ENCODE assay signal across 8 cellular contexts in genomic region chr3:48465531-48466378, GRCh38. TPM values are rescaled to one million over a fixed set of nuclear protein-coding genes. Genes with fewer than 3 reads are reported as not detected.
DNase-seq lines count a peak whose midpoint lies in the region; ATAC-seq, FAIRE-seq and TF ChIP-seq lines count a peak whose summit lies in the region.

No MANE protein-coding gene starts in this region.

- no peaks in the 10 kb centered on the region for H3K9me3 ChIP-seq in small intestine (ENCODE audit: control insufficient read depth, low read depth)

- CTCF ChIA-PET in WTC11 (lab: Charles Lee): interaction anchor here (0.8 to 3.0 kb wide), 7 partner anchors 7 to 91 kb away, joined by 5 to 23 read pairs (median 11); partner anchors contain the start of gene PFKFB4

- H3K4me1 ChIP-seq in small intestine (ENCODE audit: control insufficient read depth in 2 of 2, insufficient read depth in 1 of 2, low read depth in 1 of 2, low read length in 1 of 2): peaks cover 14 to 16% of the 10 kb centered on the region in 2 donors

- WGBS in small intestine, 3 donors: 2 to 3% (median 2%) methylated on average over 18 to 21 of the region's 21 CpGs

- H3K36me3 ChIP-seq in small intestine (ENCODE audit: control insufficient read depth in 2 of 2, insufficient read depth in 2 of 2, low read length in 2 of 2): no peaks in the 10 kb centered on the region

- no peak for TF ChIP-seq CTCF in WTC11 (IDR thresholded peaks at IDR 0.05)

- H3K27ac Mint-ChIP-seq in WTC11 (peak overlapping the region; percentile 97), immature natural killer cell (peak overlapping the region; percentile 95 to 99 (median 98))

- H3K9me3 Mint-ChIP-seq in WTC11: no peaks in the 10 kb centered on the region
- no peaks in the 10 kb centered on the region for H3K9me3 Mint-ChIP-seq in immature natural killer cell

- H3K36me3 Mint-ChIP-seq in WTC11 (peaks cover 25% of the 10 kb centered on the region), immature natural killer cell (peaks cover 0 to 15% (median 4%) of the 10 kb centered on the region in 3 donors)

- POLR2A ChIA-PET in WTC11 (lab: Charles Lee): interaction anchor here (0.9 to 2.1 kb wide), 3 partner anchors 19 to 82 kb away, joined by 3 to 8 read pairs (median 7); partner anchors contain the start of gene ATRIP

- H3K4me1 Mint-ChIP-seq in WTC11 (peaks cover 21% of the 10 kb centered on the region), immature natural killer cell (peaks cover 53% of the 10 kb centered on the region in 2 donors)

- peak overlapping the region; percentile 52 to 70 for H3K4me3 ChIP-seq in small intestine (ENCODE audit: low read depth in 1 of 2, low read length in 2 of 2)

- peak; percentile 46 for DNase-seq in NK-92 treated with Interleukin-12 subunit alpha and Interleukin-12 subunit beta, amount 100 ng/mL, for 24 hours (lab: John Stamatoyannopoulos, UW)
- DNase-seq in NK-92 (lab: John Stamatoyannopoulos, UW; ENCODE audit: unreplicated experiment) (no peak), NCI-H2107 (lab: John Stamatoyannopoulos, UW) (peak; percentile 24), WTC11 (ENCODE audit: low spot score) (peak; percentile 92), caudate nucleus (lab: John Stamatoyannopoulos, UW) (peak; percentile 49 to 99 (median 95)), immature natural killer cell (peak; percentile 80 to 81 (median 81)), small intestine (peak; percentile 99)

- H3K4me3 Mint-ChIP-seq in WTC11: peak overlapping the region; percentile 7
- peak overlapping the region; percentile 84 to 88 (median 87) for H3K4me3 Mint-ChIP-seq in immature natural killer cell

- FAIRE-seq in small intestine (lab: Jason Lieb, UNC): no peak

- H3K27ac ChIP-seq in caudate nucleus (ENCODE audit: low read depth, low read length) (peak overlapping the region; percentile 100), small intestine (ENCODE audit: low read depth in 1 of 2, low read length in 1 of 2) (peak overlapping the region; percentile 96 to 98)

- ATAC-seq in HG02943 (IDR thresholded peaks at IDR 0.05; ENCODE audit: low read depth, unreplicated experiment) (peak; percentile 67), WTC11 (peak; percentile 94)

- H3K27me3 Mint-ChIP-seq in WTC11 (ENCODE audit: low read depth) (no peaks in the 10 kb centered on the region), immature natural killer cell (ENCODE audit: low read depth in 3 of 3) (peaks cover 2 to 7% (median 3%) of the 10 kb centered on the region in 3 donors)

- H3K27me3 ChIP-seq in small intestine (ENCODE audit: control insufficient read depth in 2 of 2, insufficient read depth in 2 of 2, low read length in 2 of 2): no peaks in the 10 kb centered on the region

TF ChIP-seq in WTC11, 78 proteins besides CTCF, POLR2A, EP300 and RAD21 (continues in another document):
- no peak for TF ChIP-seq ERG (CRISPR knock-in tag; IDR thresholded peaks at IDR 0.05)
- peak; percentile 23; the same call in 1 of the 2 replicates for TF ChIP-seq ZNF532 (CRISPR knock-in tag; IDR thresholded peaks at IDR 0.05; ENCODE audit: borderline replicate concordance)
- TF ChIP-seq USF1 (CRISPR knock-in tag; IDR thresholded peaks at IDR 0.05): peak; percentile 52; the same call in 1 of the 2 replicates
- peak; percentile 75 for TF ChIP-seq SP1 (CRISPR knock-in tag; conservative IDR thresholded peaks at IDR 0.05)
- TF ChIP-seq OVOL2 (CRISPR knock-in tag; IDR thresholded peaks at IDR 0.05; ENCODE audit: borderline replicate concordance): no peak
- TF ChIP-seq PRRX2 (CRISPR knock-in tag; IDR thresholded peaks at IDR 0.05): 0 out of 2 replicates have a peak, but pooled peaks have one; percentile 43
- TF ChIP-seq HMGXB4 (CRISPR knock-in tag; IDR thresholded peaks at IDR 0.05): 0 out of 2 replicates have a peak, but pooled peaks have one; percentile 18
- TF ChIP-seq ZNF121 (CRISPR knock-in tag; IDR thresholded peaks at IDR 0.05): 0 out of 2 replicates have a peak, but pooled peaks have one; percentile 13

RNA-seq across cellular contexts. Expression of gene ATRIP, which starts 19.2 kb away (rescaled TPM):
- 15.5 to 18.2 TPM (median 15.6 TPM) in 3 replicates for total RNA-seq in WTC11 (2021)
- polyA plus RNA-seq in immature natural killer cell (10 to 100 TPM in 1 of 3 donors, 1 to 10 TPM in 2; 6.4 to 12.6 (median 6.6) TPM), small intestine (1 to 10 TPM; 1.1 to 4.8 (median 1.6) TPM)

RNA-seq across cellular contexts. Expression of gene TMA7, which starts 25.7 kb away (rescaled TPM):
- total RNA-seq in WTC11 (2021): 281 to 318 TPM (median 285 TPM) in 3 replicates
- 1,000 to 10,000 TPM in 1 of 3 donors, 100 to 1,000 TPM in 2; 593 to 1,259 (median 677) TPM for polyA plus RNA-seq in immature natural killer cell
- polyA plus RNA-seq in small intestine: 100 to 1,000 TPM; 431 to 744 (median 617) TPM

RNA-seq across cellular contexts. Expression of gene CCDC51, which starts 25.8 kb away (rescaled TPM):
- total RNA-seq in WTC11 (2021): 23.9 to 25.1 TPM (median 24.7 TPM) in 3 replicates
- 10 to 100 TPM; 10.2 to 16.3 (median 10.6) TPM for polyA plus RNA-seq in immature natural killer cell
- polyA plus RNA-seq in small intestine: 10 to 100 TPM; 11.1 to 22.6 (median 20.8) TPM

RNA-seq across cellular contexts. Expression of gene PLXNB1, which starts 35.9 kb away (rescaled TPM):
- 119 to 143 TPM (median 125 TPM) in 3 replicates for total RNA-seq in WTC11 (2021)
- polyA plus RNA-seq in immature natural killer cell (under 1 TPM in 2 of 3 donors, not detected in 1; 0.11 to 0.19 TPM), small intestine (10 to 100 TPM; 56.5 to 61.7 (median 59.1) TPM)

RNA-seq across cellular contexts. Expression of gene SHISA5, which starts 38.2 kb away (rescaled TPM):
- 137 to 165 TPM (median 158 TPM) in 3 replicates for total RNA-seq in WTC11 (2021)
- polyA plus RNA-seq in immature natural killer cell: 100 to 1,000 TPM; 351 to 618 (median 505) TPM
- 100 to 1,000 TPM in 1 of 3 donors, 10 to 100 TPM in 2; 68.2 to 135 (median 77.8) TPM for polyA plus RNA-seq in small intestine
